Comparison of ENCODE assay signal across 23 cellular contexts in the genomic region with DNA sequence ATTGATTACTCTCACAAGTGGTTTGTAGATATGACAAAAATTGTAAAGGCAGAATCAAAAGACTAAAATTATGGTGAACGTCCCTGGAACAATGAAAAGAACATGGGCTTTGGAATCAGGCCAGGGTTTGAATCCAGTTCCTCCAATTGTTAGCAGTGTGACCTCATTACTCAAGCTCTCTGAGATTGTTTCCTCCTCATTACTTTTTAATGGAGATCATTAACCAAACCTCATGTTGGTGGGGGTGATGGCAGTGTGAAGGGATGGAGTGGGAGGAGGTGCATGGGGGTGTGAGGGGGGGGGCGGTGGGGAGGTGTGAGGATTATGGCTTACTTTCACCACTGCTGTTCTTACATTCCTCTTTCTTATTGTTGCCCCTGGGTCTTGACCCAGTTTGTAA. TPM values are rescaled to one million over a fixed set of nuclear protein-coding genes. Genes with fewer than 3 reads are reported as not detected.
DNase-seq lines count a peak whose midpoint lies in the region; ATAC-seq and TF ChIP-seq lines count a peak whose summit lies in the region.
"Had no signal": no experiment of that assay in that cellular context is flagged by ENCODE, and none has a peak within 500 bp of the region (broad histone marks: within the 10 kb centered on the region; RNA-seq: fewer than 3 reads in every experiment).

No MANE protein-coding gene starts in this region.

- H2AFZ ChIP-seq in neural progenitor cell (replicated peaks): no peak overlapping the region
- H2AFZ ChIP-seq: parathyroid adenoma had no signal

- CTCF ChIA-PET in RWPE1 (lab: Yijun Ruan, JAX): no interaction called here

- H3K36me3 Mint-ChIP-seq in endothelial cell (ENCODE audit: low read depth, unreplicated experiment) (no peaks in the 10 kb centered on the region), neural progenitor cell (no peaks in the 10 kb centered on the region)
- H3K36me3 Mint-ChIP-seq: natural killer cell, type B pancreatic cell had no signal

- H3K27ac Mint-ChIP-seq in endothelial cell (ENCODE audit: unreplicated experiment) (peak overlapping the region; percentile 24), neural progenitor cell (peak overlapping the region; percentile 53)
- H3K27ac Mint-ChIP-seq: activated B cell treated with CpG ODN at 0.5 μM for 24 hours; activated CD4-positive, alpha-beta memory T cell treated with anti-CD3 and anti-CD28 coated beads, Interleukin-2, amount 10 ng/mL, durations not matched to agents 7 days and 5 days; activated naive CD4-positive, alpha-beta T cell treated with anti-CD3 and anti-CD28 coated beads for 36 hours; natural killer cell; stimulated activated naive CD8-positive, alpha-beta T cell treated with anti-CD3 and anti-CD28 coated beads, Interleukin-15, amount 100 ng/mL, for 72 hours; type B pancreatic cell had no signal

- ATAC-seq in GM21515 (IDR thresholded peaks at IDR 0.05; ENCODE audit: unreplicated experiment): no peak
- ATAC-seq: natural killer cell; Panc1; stimulated activated naive CD8-positive, alpha-beta T cell treated with anti-CD3 and anti-CD28 coated beads, Interleukin-15, amount 100 ng/mL, for 72 hours had no signal

- H3K79me2 ChIP-seq in neural progenitor cell (ENCODE audit: low read depth): no peaks in the 10 kb centered on the region
- H3K79me2 ChIP-seq: parathyroid adenoma had no signal

- H3K27me3 ChIP-seq in neural progenitor cell: peaks cover 27% of the 10 kb centered on the region

- H3K9me3 Mint-ChIP-seq in endothelial cell (ENCODE audit: unreplicated experiment) (no peaks in the 10 kb centered on the region), neural progenitor cell (no peaks in the 10 kb centered on the region)
- H3K9me3 Mint-ChIP-seq: activated CD4-positive, alpha-beta memory T cell treated with anti-CD3 and anti-CD28 coated beads, Interleukin-2, amount 10 ng/mL, durations not matched to agents 7 days and 5 days; activated naive CD4-positive, alpha-beta T cell treated with anti-CD3 and anti-CD28 coated beads for 36 hours; H9; natural killer cell; stimulated activated naive CD8-positive, alpha-beta T cell treated with anti-CD3 and anti-CD28 coated beads, Interleukin-15, amount 100 ng/mL, for 72 hours; type B pancreatic cell had no signal

- H3K9me3 ChIP-seq in neural progenitor cell (ENCODE audit: low read depth): no peaks in the 10 kb centered on the region
- H3K9me3 ChIP-seq: BE2C had no signal

- H3K27me3 Mint-ChIP-seq in endothelial cell (ENCODE audit: unreplicated experiment) (peaks cover 7% of the 10 kb centered on the region), neural progenitor cell (ENCODE audit: insufficient read depth, low read depth) (peaks cover 12% of the 10 kb centered on the region)

- H3K27ac ChIP-seq in neural progenitor cell (no peak overlapping the region), RWPE1 (no peak overlapping the region)
- H3K27ac ChIP-seq: HL-60, parathyroid adenoma had no signal

- no peaks in the 10 kb centered on the region for H3K36me3 ChIP-seq in neural progenitor cell
- H3K36me3 ChIP-seq: BE2C had no signal

- H3K4me2 ChIP-seq in neural progenitor cell: peak overlapping the region; percentile 35

- H3K4me3 Mint-ChIP-seq in endothelial cell (ENCODE audit: unreplicated experiment) (no peak overlapping the region), neural progenitor cell (no peak overlapping the region)
- H3K4me3 Mint-ChIP-seq: activated B cell treated with CpG ODN at 0.5 μM for 24 hours; activated CD4-positive, alpha-beta memory T cell treated with anti-CD3 and anti-CD28 coated beads, Interleukin-2, amount 10 ng/mL, durations not matched to agents 7 days and 5 days; activated naive CD4-positive, alpha-beta T cell treated with anti-CD3 and anti-CD28 coated beads for 36 hours; H9; natural killer cell; stimulated activated naive CD8-positive, alpha-beta T cell treated with anti-CD3 and anti-CD28 coated beads, Interleukin-15, amount 100 ng/mL, for 72 hours; type B pancreatic cell had no signal

- peaks cover 26% of the 10 kb centered on the region for H3F3A ChIP-seq in neural progenitor cell (ENCODE audit: low read depth)

- no peaks in the 10 kb centered on the region for H4K20me1 ChIP-seq in neural progenitor cell (ENCODE audit: low read depth)

- H3K9ac ChIP-seq in neural progenitor cell: no peak overlapping the region
- H3K9ac ChIP-seq: parathyroid adenoma had no signal

- H3K4me1 Mint-ChIP-seq in endothelial cell (ENCODE audit: unreplicated experiment) (peaks cover 15% of the 10 kb centered on the region), neural progenitor cell (peaks cover 8% of the 10 kb centered on the region)

- no peak overlapping the region for H3K4me3 ChIP-seq in neural progenitor cell

- peaks cover 38% of the 10 kb centered on the region for H3K4me1 ChIP-seq in neural progenitor cell
- H3K4me1 ChIP-seq: BE2C, parathyroid adenoma had no signal

- TF ChIP-seq CTCF in endothelial cell (IDR thresholded peaks at IDR 0.05; ENCODE audit: unreplicated experiment) (no peak), neural progenitor cell (IDR thresholded peaks at IDR 0.05) (no peak), RWPE1 (conservative IDR thresholded peaks at IDR 0.05; ENCODE audit: low read depth) (no peak)

- DNase-seq in EL (peak; percentile 32), NCI-H146 (lab: John Stamatoyannopoulos, UW) (peak; percentile 69), endothelial cell (ENCODE audit: low spot score) (no peak), neural progenitor cell (ENCODE audit: low spot score) (no peak), RWPE1 (ENCODE audit: low spot score) (no peak), hypothalamus (lab: John Stamatoyannopoulos, UW) (no peak)
- DNase-seq: activated B cell treated with CpG ODN at 0.5 μM for 24 hours; activated CD4-positive, alpha-beta memory T cell treated with anti-CD3 and anti-CD28 coated beads, Interleukin-2, amount 10 ng/mL, durations not matched to agents 7 days and 5 days; BE2C; Caco-2; cerebellar nuclear complex; effector memory CD4-positive, alpha-beta T cell; GF-D8; natural killer cell; NCI-H82; stimulated activated naive CD8-positive, alpha-beta T cell treated with anti-CD3 and anti-CD28 coated beads, Interleukin-15, amount 100 ng/mL, for 72 hours had no signal

- POLR2A ChIA-PET in RWPE1 (lab: Yijun Ruan, JAX; ENCODE audit: low non-redundant PET): no interaction called here

RNA-seq across cellular contexts. Expression of a gene that starts 44.1 kb away (rescaled TPM):
- not detected for total RNA-seq in endothelial cell (ENCODE audit: unreplicated experiment)
- total RNA-seq in neural progenitor cell (ENCODE audit: low replicate concordance): not detected in 2 replicates
- total RNA-seq: activated B cell treated with CpG ODN at 0.5 μM for 24 hours; activated CD4-positive, alpha-beta memory T cell treated with anti-CD3 and anti-CD28 coated beads, Interleukin-2, amount 10 ng/mL, durations not matched to agents 7 days and 5 days; Caco-2; H9; natural killer cell had no signal

Comparison
In these comparisons a context has a peak if more than half of its experiments do, and no peak if none do; other contexts are left out.
1. DNase-seq: peak in EL (single experiment) and NCI-H146 (single experiment); none in endothelial cell (single experiment), neural progenitor cell (single experiment), RWPE1 (single experiment) and hypothalamus (0 of 51).